ENCODE assay signal across 16 cellular contexts in the genomic region with DNA sequence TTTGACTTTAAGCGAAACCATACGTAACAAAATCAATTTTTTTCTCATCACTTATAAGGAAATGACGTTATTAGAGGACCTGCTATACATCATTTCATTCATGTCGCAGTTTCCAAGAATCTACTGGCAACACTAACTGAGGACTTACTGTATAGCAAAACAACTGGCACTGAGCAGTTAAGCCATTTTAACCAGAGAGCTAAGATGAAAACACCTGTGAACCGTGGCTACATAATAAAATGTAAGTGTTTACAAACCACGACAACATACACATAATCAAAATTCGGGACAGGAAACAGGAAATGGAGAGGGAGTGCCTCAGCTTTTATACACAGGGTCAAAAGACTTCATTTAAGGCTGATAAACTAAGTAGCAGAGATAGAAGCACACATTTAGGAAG. TPM values are rescaled to one million over a fixed set of nuclear protein-coding genes. Genes with fewer than 3 reads are reported as not detected.
DNase-seq lines count a peak whose midpoint lies in the region; ATAC-seq and TF ChIP-seq lines count a peak whose summit lies in the region.
"Had no signal": no experiment of that assay in that cellular context is flagged by ENCODE, and none has a peak within 500 bp of the region (broad histone marks: within the 10 kb centered on the region; RNA-seq: fewer than 3 reads in every experiment).

No MANE protein-coding gene starts in this region.

- H3K9me3 ChIP-seq in HUES48 (ENCODE audit: control insufficient read depth, insufficient read depth, low read length) = no peaks in the 10 kb centered on the region
- H3K9me3 ChIP-seq: heart left ventricle had no signal

- H3K9me3 Mint-ChIP-seq in activated CD8-positive, alpha-beta memory T cell treated with anti-CD3 and anti-CD28 coated beads, Interleukin-2, amount 10 ng/mL, durations not matched to agents 7 days and 5 days (ENCODE audit: low read depth) = no peaks in the 10 kb centered on the region
- no peaks in the 10 kb centered on the region for H3K9me3 Mint-ChIP-seq in activated T-helper 2 cell treated with anti-CD3 and anti-CD28 coated beads, Interferon-gamma antibody, Interleukin-2, Interleukin-4, amounts not matched to agents 10 μg/mL and 5 μg/mL and 100 μg/mL, durations not matched to agents 14 hours and 24 hours and 36 hours
- no peaks in the 10 kb centered on the region for H3K9me3 Mint-ChIP-seq in natural killer cell
- H3K9me3 Mint-ChIP-seq: nephron progenitor cell; stimulated activated memory B cell treated with anti-CD40 and anti-IgM and Interleukin-4, amounts not matched to agents 10 μg/mL and 1 μg/mL and 100 μg/mL, for 72 hours had no signal

- CTCF ChIA-PET in activated CD8-positive, alpha-beta memory T cell treated with anti-CD3 and anti-CD28 coated beads, Interleukin-2, amount 10 ng/mL, durations not matched to agents 7 days and 5 days (lab: Charles Lee) = interaction anchor here (1.2 kb wide), 1 partner anchor 28 kb away, joined by 3 read pairs; no protein-coding TSS in a partner anchor

- peaks cover 15% of the 10 kb centered on the region for H3K4me1 ChIP-seq in HUES48 (ENCODE audit: control insufficient read depth, insufficient read depth, low read length)

- no peaks in the 10 kb centered on the region for H3K27me3 Mint-ChIP-seq in activated CD8-positive, alpha-beta memory T cell treated with anti-CD3 and anti-CD28 coated beads, Interleukin-2, amount 10 ng/mL, durations not matched to agents 7 days and 5 days
- H3K27me3 Mint-ChIP-seq in activated T-helper 2 cell treated with anti-CD3 and anti-CD28 coated beads, Interferon-gamma antibody, Interleukin-2, Interleukin-4, amounts not matched to agents 10 μg/mL and 5 μg/mL and 100 μg/mL, durations not matched to agents 14 hours and 24 hours and 36 hours (ENCODE audit: low read depth) = no peaks in the 10 kb centered on the region
- H3K27me3 Mint-ChIP-seq in natural killer cell (ENCODE audit: low read depth in 2 of 2) = no peaks in the 10 kb centered on the region
- H3K27me3 Mint-ChIP-seq: stimulated activated memory B cell treated with anti-CD40 and anti-IgM and Interleukin-4, amounts not matched to agents 10 μg/mL and 1 μg/mL and 100 μg/mL, for 72 hours had no signal

- H3K4me1 Mint-ChIP-seq in activated CD8-positive, alpha-beta memory T cell treated with anti-CD3 and anti-CD28 coated beads, Interleukin-2, amount 10 ng/mL, durations not matched to agents 7 days and 5 days = peaks cover 18% of the 10 kb centered on the region
- peaks cover 19% of the 10 kb centered on the region for H3K4me1 Mint-ChIP-seq in activated T-helper 2 cell treated with anti-CD3 and anti-CD28 coated beads, Interferon-gamma antibody, Interleukin-2, Interleukin-4, amounts not matched to agents 10 μg/mL and 5 μg/mL and 100 μg/mL, durations not matched to agents 14 hours and 24 hours and 36 hours (ENCODE audit: low read depth)
- H3K4me1 Mint-ChIP-seq in natural killer cell = peaks cover 39 to 43% of the 10 kb centered on the region in 2 donors

- H3K4me3 Mint-ChIP-seq in activated CD8-positive, alpha-beta memory T cell treated with anti-CD3 and anti-CD28 coated beads, Interleukin-2, amount 10 ng/mL, durations not matched to agents 7 days and 5 days = peak overlapping the region; percentile 17
- no peak overlapping the region for H3K4me3 Mint-ChIP-seq in activated T-helper 2 cell treated with anti-CD3 and anti-CD28 coated beads, Interferon-gamma antibody, Interleukin-2, Interleukin-4, amounts not matched to agents 10 μg/mL and 5 μg/mL and 100 μg/mL, durations not matched to agents 14 hours and 24 hours and 36 hours (ENCODE audit: low read depth)
- peak overlapping the region; percentile 32 for H3K4me3 Mint-ChIP-seq in natural killer cell
- H3K4me3 Mint-ChIP-seq: nephron progenitor cell; stimulated activated memory B cell treated with anti-CD40 and anti-IgM and Interleukin-4, amounts not matched to agents 10 μg/mL and 1 μg/mL and 100 μg/mL, for 72 hours had no signal

- H3K36me3 Mint-ChIP-seq in activated CD8-positive, alpha-beta memory T cell treated with anti-CD3 and anti-CD28 coated beads, Interleukin-2, amount 10 ng/mL, durations not matched to agents 7 days and 5 days = peaks cover 4% of the 10 kb centered on the region
- H3K36me3 Mint-ChIP-seq in activated T-helper 2 cell treated with anti-CD3 and anti-CD28 coated beads, Interferon-gamma antibody, Interleukin-2, Interleukin-4, amounts not matched to agents 10 μg/mL and 5 μg/mL and 100 μg/mL, durations not matched to agents 14 hours and 24 hours and 36 hours (ENCODE audit: low read depth) = peaks cover 9% of the 10 kb centered on the region
- H3K36me3 Mint-ChIP-seq in natural killer cell = peaks cover 7% of the 10 kb centered on the region

- peak; percentile 30 for ATAC-seq in activated CD8-positive, alpha-beta memory T cell treated with anti-CD3 and anti-CD28 coated beads, Interleukin-2, amount 10 ng/mL, durations not matched to agents 7 days and 5 days
- ATAC-seq in natural killer cell (peak in 1 of 3 donors; percentile 54), Right ventricle myocardium superior (ENCODE audit: poor library complexity) (no peak), HG03280 (IDR thresholded peaks at IDR 0.05; ENCODE audit: unreplicated experiment) (no peak)
- ATAC-seq: GM12878; stimulated activated memory B cell treated with anti-CD40 and anti-IgM and Interleukin-4, amounts not matched to agents 10 μg/mL and 1 μg/mL and 100 μg/mL, for 72 hours had no signal

- no peaks in the 10 kb centered on the region for H3K27me3 ChIP-seq in HUES48 (ENCODE audit: control insufficient read depth, insufficient read depth, low read length)
- H3K27me3 ChIP-seq: heart left ventricle had no signal

- TF ChIP-seq CTCF in natural killer cell (IDR thresholded peaks at IDR 0.05) = no peak

- H3K27ac ChIP-seq in HUES48 (ENCODE audit: low read depth, low read length) = peak overlapping the region; percentile 17
- H3K27ac ChIP-seq: epithelial cell of prostate had no signal

- no peak overlapping the region for H3K4me3 ChIP-seq in HUES48 (ENCODE audit: low read depth, low read length)
- H3K4me3 ChIP-seq: GM12878, heart left ventricle had no signal

- H3K27ac Mint-ChIP-seq in activated CD8-positive, alpha-beta memory T cell treated with anti-CD3 and anti-CD28 coated beads, Interleukin-2, amount 10 ng/mL, durations not matched to agents 7 days and 5 days = peak overlapping the region; percentile 53
- H3K27ac Mint-ChIP-seq in activated T-helper 2 cell treated with anti-CD3 and anti-CD28 coated beads, Interferon-gamma antibody, Interleukin-2, Interleukin-4, amounts not matched to agents 10 μg/mL and 5 μg/mL and 100 μg/mL, durations not matched to agents 14 hours and 24 hours and 36 hours = peak overlapping the region; percentile 58
- peak overlapping the region; percentile 7 to 10 for H3K27ac Mint-ChIP-seq in natural killer cell
- H3K27ac Mint-ChIP-seq: stimulated activated memory B cell treated with anti-CD40 and anti-IgM and Interleukin-4, amounts not matched to agents 10 μg/mL and 1 μg/mL and 100 μg/mL, for 72 hours had no signal

- no peak for DNase-seq in activated CD8-positive, alpha-beta memory T cell treated with anti-CD3 and anti-CD28 coated beads, Interleukin-2, amount 10 ng/mL, durations not matched to agents 7 days and 5 days
- no peak for DNase-seq in activated CD8-positive, alpha-beta memory T cell treated with anti-CD3 and anti-CD28 coated beads, Interleukin-2, amount 50 U/mL, for 4 hours
- DNase-seq in activated T-helper 2 cell treated with anti-CD3 and anti-CD28 coated beads, Interferon-gamma antibody, Interleukin-2, Interleukin-4, amounts not matched to agents 10 μg/mL and 5 μg/mL and 100 μg/mL, durations not matched to agents 14 hours and 24 hours and 36 hours (ENCODE audit: low spot score) = no peak
- DNase-seq in natural killer cell (no peak), cerebellar nuclear complex (lab: John Stamatoyannopoulos, UW) (no peak), Right ventricle myocardium superior (no peak)
- DNase-seq: activated effector memory CD4-positive, alpha-beta T cell treated with Interleukin-2 at 50 U/mL for 16 hours; heart left ventricle; NCI-H1417; NCI-H774; nephron progenitor cell had no signal

- H3K36me3 ChIP-seq in HUES48 (ENCODE audit: control insufficient read depth, insufficient read depth, low read length) = peaks cover 21% of the 10 kb centered on the region

- intact Hi-C loops in activated T-helper 2 cell treated with anti-CD3 and anti-CD28 coated beads, Interferon-gamma antibody, Interleukin-2, Interleukin-4, amounts not matched to agents 10 μg/mL and 5 μg/mL and 100 μg/mL, durations not matched to agents 14 hours and 24 hours and 36 hours (cut with micrococcal nuclease) = no loop called here
- intact Hi-C loops in natural killer cell (cut with micrococcal nuclease) (no loop called here), Right ventricle myocardium superior (cut with DNase I) (no loop called here)

- no peak overlapping the region for H3K9ac ChIP-seq in HUES48 (ENCODE audit: low read depth, low read length)

RNA-seq across cellular contexts. Expression of a gene that starts 29.5 kb away (rescaled TPM):
- total RNA-seq in activated CD8-positive, alpha-beta memory T cell treated with anti-CD3 and anti-CD28 coated beads, Interleukin-2, amount 10 ng/mL, durations not matched to agents 7 days and 5 days = 10 to 100 TPM; 24.0 to 34.1 TPM
- 49.1 and 49.2 TPM in 2 replicates for total RNA-seq in activated T-helper 2 cell treated with anti-CD3 and anti-CD28 coated beads, Interferon-gamma antibody, Interleukin-2, Interleukin-4, amounts not matched to agents 10 μg/mL and 5 μg/mL and 100 μg/mL, durations not matched to agents 14 hours and 24 hours and 36 hours
- total RNA-seq in natural killer cell = 10 to 100 TPM; 27.9 to 36.9 (median 32.0) TPM
- total RNA-seq in Right ventricle myocardium superior = 16.7 TPM
